8 cellular contexts compared by ENCODE assay signal in genomic region chr11:119018074-119018938, GRCh38. TPM values are rescaled to one million over a fixed set of nuclear protein-coding genes. Genes with fewer than 3 reads are reported as not detected.
DNase-seq lines count a peak whose midpoint lies in the region; ATAC-seq and TF ChIP-seq lines count a peak whose summit lies in the region.

RPS25 (minus strand) TSS chr11:119018343; CDS start chr11:119018284, 59 bp downstream.
TRAPPC4 (plus strand) TSS chr11:119018766; CDS start chr11:119018796, 30 bp downstream.

- H3K27me3 ChIP-seq in duodenal mucosa (ENCODE audit: control insufficient read depth in 1 of 2, insufficient read depth in 2 of 2, low read length in 2 of 2), result no peaks in the 10 kb centered on the region
- H3K27me3 ChIP-seq in right lobe of liver, result no peaks in the 10 kb centered on the region

- ATAC-seq in GM19438 (IDR thresholded peaks at IDR 0.05; ENCODE audit: low read depth, unreplicated experiment) (peak; percentile 85), HG03575 (IDR thresholded peaks at IDR 0.05; ENCODE audit: extremely low read depth, insufficient number of reproducible peaks, low FRiP score, unreplicated experiment) (peak; percentile 58), right lobe of liver (peak; percentile 82 to 92 (median 86))

- WGBS in right lobe of liver (ENCODE audit: insufficient coverage, low coverage, low lambda C conversion rate, missing lambda C conversion rate), result under 1% methylated on average over 54 of the region's 63 CpGs

- CTCF ChIA-PET in activated CD4-positive, alpha-beta memory T cell treated with anti-CD3 and anti-CD28 coated beads for 36 hours (lab: Charles Lee), result interaction anchor here (0.7 to 2.0 kb wide), 6 partner anchors 12 to 37 kb away, joined by 3 to 6 read pairs (median 5); partner anchors contain the start of gene CENATAC

- peaks cover 71% of the 10 kb centered on the region for H3K36me3 Mint-ChIP-seq in activated CD4-positive, alpha-beta memory T cell treated with anti-CD3 and anti-CD28 coated beads for 36 hours

- H3K27ac Mint-ChIP-seq in activated CD4-positive, alpha-beta memory T cell treated with anti-CD3 and anti-CD28 coated beads for 36 hours, result peak within 1 kb of the TSS; percentile 99

- intact Hi-C loops in activated CD4-positive, alpha-beta memory T cell treated with anti-CD3 and anti-CD28 coated beads for 36 hours (cut with micrococcal nuclease), result loop anchor here (1.0 to 5.0 kb wide), 6 partner anchors 12 to 226 kb away; partner anchors contain the start of genes BCL9L, CENATAC, DDX6 and HYOU1
- intact Hi-C loops in right lobe of liver (cut with DNase I), result no loop called here

- peak in 1 of 4 donors; percentile 16 for TF ChIP-seq CTCF in right lobe of liver (IDR thresholded peaks at IDR 0.05)

- POLR2A ChIA-PET in activated CD4-positive, alpha-beta memory T cell treated with anti-CD3 and anti-CD28 coated beads for 36 hours (lab: Charles Lee), result interaction anchor here (0.8 to 3.2 kb wide), 10 partner anchors 12 to 89 kb away, joined by 3 to 23 read pairs (median 4); partner anchors contain the start of genes C2CD2L, CENATAC, DPAGT1 and HMBS

- H3K4me1 Mint-ChIP-seq in activated CD4-positive, alpha-beta memory T cell treated with anti-CD3 and anti-CD28 coated beads for 36 hours (ENCODE audit: low read depth), result peaks cover 54% of the 10 kb centered on the region

- H3K9me3 ChIP-seq in duodenal mucosa (ENCODE audit: control insufficient read depth in 1 of 2, low read length in 2 of 2), result no peaks in the 10 kb centered on the region
- H3K9me3 ChIP-seq in right lobe of liver, result no peaks in the 10 kb centered on the region

- peak within 1 kb of the TSS; percentile 85 to 88 for H3K9ac ChIP-seq in duodenal mucosa (ENCODE audit: low read depth in 1 of 2, low read length in 2 of 2)

- no peaks in the 10 kb centered on the region for H3K9me3 Mint-ChIP-seq in activated CD4-positive, alpha-beta memory T cell treated with anti-CD3 and anti-CD28 coated beads for 36 hours

- peak within 1 kb of the TSS; percentile 98 for H3K27ac ChIP-seq in duodenal mucosa (ENCODE audit: low read depth, low read length)
- H3K27ac ChIP-seq in right lobe of liver, result peak within 1 kb of the TSS; percentile 64 to 85 (median 85)

- no peaks in the 10 kb centered on the region for H3K27me3 Mint-ChIP-seq in activated CD4-positive, alpha-beta memory T cell treated with anti-CD3 and anti-CD28 coated beads for 36 hours

- DNase-seq in CD1c-positive myeloid dendritic cell (ENCODE audit: extremely low spot score), result peak; percentile 98
- peak; percentile 87 for DNase-seq in NCI-H82 treated with DMSO at 0.1 percent for 48 hours (lab: John Stamatoyannopoulos, UW; ENCODE audit: unreplicated experiment)
- peak; percentile 98 for DNase-seq in activated CD4-positive, alpha-beta memory T cell treated with anti-CD3 and anti-CD28 coated beads for 36 hours
- DNase-seq in right lobe of liver, result peak; percentile 95 to 97 (median 96)
- DNase-seq in stimulated activated CD4-positive, alpha-beta T cell treated with anti-CD3 and anti-CD28 coated beads, Interleukin-4, amount 100 ng/mL, for 4 hours, result peak; percentile 89 to 95

- H3K4me1 ChIP-seq in duodenal mucosa (ENCODE audit: control insufficient read depth in 1 of 2, insufficient read depth in 2 of 2, low read length in 2 of 2), result peaks cover 34 to 43% of the 10 kb centered on the region in 2 donors
- H3K4me1 ChIP-seq in right lobe of liver, result peaks cover 0 to 51% (median 23%) of the 10 kb centered on the region in 4 donors

- H3K4me3 Mint-ChIP-seq in activated CD4-positive, alpha-beta memory T cell treated with anti-CD3 and anti-CD28 coated beads for 36 hours, result peak within 1 kb of the TSS; percentile 99

- peak within 1 kb of the TSS; percentile 97 to 99 for H3K4me3 ChIP-seq in duodenal mucosa (ENCODE audit: low read depth in 1 of 2, low read length in 2 of 2)
- H3K4me3 ChIP-seq in right lobe of liver, result peak within 1 kb of the TSS; percentile 77 to 90 (median 81)

- TF ChIP-seq POLR2A in right lobe of liver (IDR thresholded peaks at IDR 0.05), result peak; percentile 63

- H3K36me3 ChIP-seq in duodenal mucosa (ENCODE audit: control insufficient read depth in 1 of 2, insufficient read depth in 2 of 2, low read length in 2 of 2) (peaks cover 8 to 40% of the 10 kb centered on the region in 2 donors), right lobe of liver (peaks cover 0 to 44% (median 14%) of the 10 kb centered on the region in 4 donors)

RNA-seq across cellular contexts. Expression of gene RPS25, which starts in this region (rescaled TPM):
- 1,000 to 10,000 TPM; 1,852 to 1,922 TPM for total RNA-seq in activated CD4-positive, alpha-beta memory T cell treated with anti-CD3 and anti-CD28 coated beads for 36 hours
- 100 to 1,000 TPM; 326 to 822 (median 376) TPM for total RNA-seq in right lobe of liver

RNA-seq across cellular contexts. Expression of gene TRAPPC4, which starts in this region (rescaled TPM):
- 10 to 100 TPM; 86.4 to 87.8 TPM for total RNA-seq in activated CD4-positive, alpha-beta memory T cell treated with anti-CD3 and anti-CD28 coated beads for 36 hours
- 10 to 100 TPM; 17.2 to 46.3 (median 33.4) TPM for total RNA-seq in right lobe of liver

Comparison
In these comparisons a context has a peak if more than half of its experiments do, and no peak if none do; other contexts are left out.
1. Peak in every context shown above with its lines: DNase-seq, ATAC-seq, H3K4me3 ChIP-seq and H3K27ac ChIP-seq.